ENCODE assay signal across 27 cellular contexts in genomic region chr3:106276755-106277612, GRCh38.
DNase-seq lines count a peak whose midpoint lies in the region; ATAC-seq, FAIRE-seq and TF ChIP-seq lines count a peak whose summit lies in the region.
"Had no signal": no experiment of that assay in that cellular context is flagged by ENCODE, and none has a peak within 500 bp of the region (broad histone marks: within the 10 kb centered on the region; RNA-seq: fewer than 3 reads in every experiment).

No MANE protein-coding gene starts in this region.

- no peaks in the 10 kb centered on the region for H3K4me1 ChIP-seq in Karpas-422 (ENCODE audit: low read length)
- H3K4me1 ChIP-seq: colonic mucosa, SJSA1, tibial nerve had no signal

- CTCF ChIA-PET in activated CD4-positive, alpha-beta T cell treated with anti-CD3 and anti-CD28 coated beads for 36 hours (lab: Charles Lee) = interaction anchor here (0.6 kb wide), 1 partner anchor 17 kb away, joined by 4 read pairs; no protein-coding TSS in a partner anchor

- peaks cover 23% of the 10 kb centered on the region for H3K4me1 Mint-ChIP-seq in activated CD4-positive, alpha-beta T cell treated with anti-CD3 and anti-CD28 coated beads for 36 hours
- peaks cover 31% of the 10 kb centered on the region for H3K4me1 Mint-ChIP-seq in activated T-helper 1 cell treated with anti-CD3 and anti-CD28 coated beads, Interleukin-12 subunit alpha, Interleukin-12 subunit beta, Interleukin-2, Interleukin-4 antibody, amounts not matched to agents 30 ng/mL and 10 ng/mL and 1 ng/mL, durations not matched to agents 14 hours and 24 hours and 36 hours (ENCODE audit: low read depth)
- H3K4me1 Mint-ChIP-seq in nephron = peaks cover 46% of the 10 kb centered on the region

- H3K4me3 Mint-ChIP-seq in activated CD4-positive, alpha-beta T cell treated with anti-CD3 and anti-CD28 coated beads for 36 hours = no peak overlapping the region
- H3K4me3 Mint-ChIP-seq in activated T-helper 1 cell treated with anti-CD3 and anti-CD28 coated beads, Interleukin-12 subunit alpha, Interleukin-12 subunit beta, Interleukin-2, Interleukin-4 antibody, amounts not matched to agents 30 ng/mL and 10 ng/mL and 1 ng/mL, durations not matched to agents 14 hours and 24 hours and 36 hours = no peak overlapping the region
- no peak overlapping the region for H3K4me3 Mint-ChIP-seq in nephron
- H3K4me3 Mint-ChIP-seq: activated CD8-positive, alpha-beta T cell treated with anti-CD3 and anti-CD28 coated beads, Interleukin-2, amount 10 ng/mL, durations not matched to agents 7 days and 5 days; CD8-positive, alpha-beta T cell had no signal

- H3K9ac ChIP-seq in Karpas-422 (ENCODE audit: low read length) = no peak overlapping the region

- no peak overlapping the region for H3K4me2 ChIP-seq in Karpas-422 (ENCODE audit: low read depth, low read length, poor library complexity, severe bottlenecking)

- no peak overlapping the region for H3K4me3 ChIP-seq in Karpas-422 (ENCODE audit: low read length)
- H3K4me3 ChIP-seq: colonic mucosa, SJSA1, tibial nerve had no signal

- H3K27me3 Mint-ChIP-seq in activated CD4-positive, alpha-beta T cell treated with anti-CD3 and anti-CD28 coated beads for 36 hours = no peaks in the 10 kb centered on the region
- no peaks in the 10 kb centered on the region for H3K27me3 Mint-ChIP-seq in activated T-helper 1 cell treated with anti-CD3 and anti-CD28 coated beads, Interleukin-12 subunit alpha, Interleukin-12 subunit beta, Interleukin-2, Interleukin-4 antibody, amounts not matched to agents 30 ng/mL and 10 ng/mL and 1 ng/mL, durations not matched to agents 14 hours and 24 hours and 36 hours (ENCODE audit: insufficient read depth)
- no peaks in the 10 kb centered on the region for H3K27me3 Mint-ChIP-seq in nephron (ENCODE audit: low read depth)

- H3K9me3 Mint-ChIP-seq in activated CD4-positive, alpha-beta T cell treated with anti-CD3 and anti-CD28 coated beads for 36 hours (ENCODE audit: low read depth) = peaks cover 10% of the 10 kb centered on the region
- H3K9me3 Mint-ChIP-seq in activated T-helper 1 cell treated with anti-CD3 and anti-CD28 coated beads, Interleukin-12 subunit alpha, Interleukin-12 subunit beta, Interleukin-2, Interleukin-4 antibody, amounts not matched to agents 30 ng/mL and 10 ng/mL and 1 ng/mL, durations not matched to agents 14 hours and 24 hours and 36 hours = peaks cover 51% of the 10 kb centered on the region
- peaks cover 3% of the 10 kb centered on the region for H3K9me3 Mint-ChIP-seq in nephron
- H3K9me3 Mint-ChIP-seq: CD8-positive, alpha-beta T cell had no signal

- POLR2A ChIA-PET in activated CD4-positive, alpha-beta T cell treated with anti-CD3 and anti-CD28 coated beads for 36 hours (lab: Charles Lee) = no interaction called here

- H3K27ac ChIP-seq in Karpas-422 (ENCODE audit: low read length) = no peak overlapping the region
- H3K27ac ChIP-seq: colonic mucosa, neutrophil, RWPE1, SJSA1, tibial nerve had no signal

- H3K27ac Mint-ChIP-seq in activated CD4-positive, alpha-beta T cell treated with anti-CD3 and anti-CD28 coated beads for 36 hours = no peak overlapping the region
- peak overlapping the region; percentile 9 for H3K27ac Mint-ChIP-seq in activated T-helper 1 cell treated with anti-CD3 and anti-CD28 coated beads, Interleukin-12 subunit alpha, Interleukin-12 subunit beta, Interleukin-2, Interleukin-4 antibody, amounts not matched to agents 30 ng/mL and 10 ng/mL and 1 ng/mL, durations not matched to agents 14 hours and 24 hours and 36 hours
- H3K27ac Mint-ChIP-seq in nephron = peak overlapping the region in 2 of 3 experiments; percentile 88 to 95
- H3K27ac Mint-ChIP-seq: activated CD8-positive, alpha-beta T cell treated with anti-CD3 and anti-CD28 coated beads, Interleukin-2, amount 10 ng/mL, durations not matched to agents 7 days and 5 days; CD8-positive, alpha-beta T cell had no signal

- no peak overlapping the region for H2AFZ ChIP-seq in Karpas-422 (ENCODE audit: low read length)

- no peaks in the 10 kb centered on the region for H3K9me2 ChIP-seq in Karpas-422 (replicated peaks; ENCODE audit: insufficient read depth, low read length)

- no peaks in the 10 kb centered on the region for H3K9me3 ChIP-seq in Karpas-422 (ENCODE audit: low read length)
- H3K9me3 ChIP-seq: colonic mucosa, neutrophil, SJSA1, tibial nerve had no signal

- H3K36me3 ChIP-seq in Karpas-422 (ENCODE audit: insufficient read depth, low read length) = no peaks in the 10 kb centered on the region
- H3K36me3 ChIP-seq: colonic mucosa, neutrophil, SJSA1, tibial nerve had no signal

- ATAC-seq in activated CD4-positive, alpha-beta T cell treated with anti-CD3 and anti-CD28 coated beads for 36 hours = peak; percentile 26
- ATAC-seq: activated CD8-positive, alpha-beta T cell treated with anti-CD3 and anti-CD28 coated beads, Interleukin-2, amount 10 ng/mL, durations not matched to agents 7 days and 5 days; CD8-positive, alpha-beta T cell; left cardiac atrium; right cardiac atrium had no signal

- H3K79me2 ChIP-seq in Karpas-422 (ENCODE audit: low read length) = no peaks in the 10 kb centered on the region

- intact Hi-C loops in activated CD4-positive, alpha-beta T cell treated with anti-CD3 and anti-CD28 coated beads for 36 hours (cut with DNase I, micrococcal nuclease) = no loop called here
- intact Hi-C loops in activated T-helper 1 cell treated with anti-CD3 and anti-CD28 coated beads, Interleukin-12 subunit alpha, Interleukin-12 subunit beta, Interleukin-2, Interleukin-4 antibody, amounts not matched to agents 30 ng/mL and 10 ng/mL and 1 ng/mL, durations not matched to agents 14 hours and 24 hours and 36 hours (cut with micrococcal nuclease) = loop anchor here (2.0 to 5.0 kb wide), 2 partner anchors 28 to 45 kb away; no protein-coding TSS in a partner anchor

- H4K20me1 ChIP-seq in Karpas-422 (ENCODE audit: insufficient read depth, low read depth, low read length) = no peaks in the 10 kb centered on the region

- FAIRE-seq in GM18507 (lab: Jason Lieb, UNC) = peak; percentile 55
- FAIRE-seq: H54 had no signal

- no peak for TF ChIP-seq CTCF in nephron (IDR thresholded peaks at IDR 0.05; ENCODE audit: unreplicated experiment in 3 of 3)

- H3K36me3 Mint-ChIP-seq in activated CD4-positive, alpha-beta T cell treated with anti-CD3 and anti-CD28 coated beads for 36 hours (ENCODE audit: low read depth) = peaks cover 6% of the 10 kb centered on the region
- H3K36me3 Mint-ChIP-seq in activated T-helper 1 cell treated with anti-CD3 and anti-CD28 coated beads, Interleukin-12 subunit alpha, Interleukin-12 subunit beta, Interleukin-2, Interleukin-4 antibody, amounts not matched to agents 30 ng/mL and 10 ng/mL and 1 ng/mL, durations not matched to agents 14 hours and 24 hours and 36 hours (ENCODE audit: low read depth) = peaks cover 16% of the 10 kb centered on the region
- H3K36me3 Mint-ChIP-seq in nephron (ENCODE audit: low read depth) = no peaks in the 10 kb centered on the region
- H3K36me3 Mint-ChIP-seq: CD8-positive, alpha-beta T cell had no signal

- no peaks in the 10 kb centered on the region for H3K27me3 ChIP-seq in Karpas-422 (ENCODE audit: low read length)
- H3K27me3 ChIP-seq: colonic mucosa, neutrophil, SJSA1, tibial nerve had no signal

- no peak for DNase-seq in activated CD4-positive, alpha-beta T cell treated with anti-CD3 and anti-CD28 coated beads for 36 hours
- DNase-seq in activated CD4-positive, alpha-beta T cell treated with anti-CD3 and anti-CD28 coated beads, Interleukin-2, amount 50 U/mL, for 48 hours = no peak
- DNase-seq in GM18507 (ENCODE audit: extremely low spot score, insufficient read length, low read depth) (no peak), COLO829 (ENCODE audit: low spot score) (no peak), Karpas-422 (no peak)
- no peak for DNase-seq in activated T-helper 1 cell treated with anti-CD3 and anti-CD28 coated beads, Interleukin-12 subunit alpha, Interleukin-12 subunit beta, Interleukin-2, Interleukin-4 antibody, amounts not matched to agents 30 ng/mL and 10 ng/mL and 1 ng/mL, durations not matched to agents 14 hours and 24 hours and 36 hours (ENCODE audit: low spot score)
- no peak for DNase-seq in activated CD8-positive, alpha-beta memory T cell treated with anti-CD3 and anti-CD28 coated beads, Interleukin-2, amount 50 U/mL, for 48 hours
- DNase-seq: activated CD8-positive, alpha-beta T cell treated with anti-CD3 and anti-CD28 coated beads, Interleukin-2, amount 10 ng/mL, durations not matched to agents 7 days and 5 days; activated effector memory CD4-positive, alpha-beta T cell treated with anti-CD3 and anti-CD28 coated beads, Interleukin-2, amount 50 U/mL, for 16 hours; CD8-positive, alpha-beta T cell; colonic mucosa; DMS 273 treated with DMSO at 0.1 percent for 48 hours; effector CD4-positive, alpha-beta T cell; hypothalamus; left cardiac atrium; NCI-H226; NCI-H526 treated with DMSO at 0.1 percent for 48 hours; posterior cingulate gyrus; right cardiac atrium; stimulated activated CD4-positive, alpha-beta T cell treated with anti-CD3 and anti-CD28 coated beads, Interleukin-1b, Interleukin-23, amount 100 ng/mL, for 48 hours; T-helper 1 cell had no signal
